In genomic region chr10:31315453-31315852, GRCh38 we compare ENCODE assay signal across 2 cellular contexts.
TF ChIP-seq lines count a peak whose summit lies in the region.

No MANE protein-coding gene starts in this region.

TF ChIP-seq in SK-N-SH, 30 proteins besides CTCF, POLR2A, EP300 and RAD21 (continued from another document):
- TF ChIP-seq SMC3 (IDR thresholded peaks at IDR 0.05; ENCODE audit: low read depth, low read length): no peak
- no peak for TF ChIP-seq YY1 (IDR thresholded peaks at IDR 0.05; ENCODE audit: low read depth)
- TF ChIP-seq NFIC (IDR thresholded peaks at IDR 0.05; ENCODE audit: borderline replicate concordance): peak; percentile 30; the same call in 1 of the 2 replicates
- peak; percentile 48; the same call in 1 of the 2 replicates for TF ChIP-seq MAX (IDR thresholded peaks at IDR 0.05; ENCODE audit: low read depth)
- TF ChIP-seq CHD2 (IDR thresholded peaks at IDR 0.05; ENCODE audit: low read length, partially characterized antibody): no peak
- no peak for TF ChIP-seq SIN3A (IDR thresholded peaks at IDR 0.05; ENCODE audit: borderline replicate concordance, low read depth, low read length)
- no peak for TF ChIP-seq ELF1 (IDR thresholded peaks at IDR 0.05)
- TF ChIP-seq NRF1 (IDR thresholded peaks at IDR 0.05; ENCODE audit: low read depth, low read length): no peak
- no peak for TF ChIP-seq ZBTB33 (IDR thresholded peaks at IDR 0.05; ENCODE audit: borderline replicate concordance, low read depth)
- peak; percentile 57; the same call in 1 of the 2 replicates for TF ChIP-seq FOSL2 (IDR thresholded peaks at IDR 0.05; ENCODE audit: borderline replicate concordance, low read depth)
- TF ChIP-seq FOXM1 (IDR thresholded peaks at IDR 0.05; ENCODE audit: low read depth): no peak
- TF ChIP-seq TEAD4 (IDR thresholded peaks at IDR 0.05; ENCODE audit: borderline replicate concordance, insufficient read depth): no peak
- no peak for TF ChIP-seq RCOR1 (IDR thresholded peaks at IDR 0.05; ENCODE audit: low read length)
- TF ChIP-seq GATA2 (CRISPR knock-in tag; IDR thresholded peaks at IDR 0.05): no peak
- TF ChIP-seq USF2 (IDR thresholded peaks at IDR 0.05; ENCODE audit: borderline replicate concordance, low read depth, low read length): no peak
- no peak for TF ChIP-seq GABPA (IDR thresholded peaks at IDR 0.05; ENCODE audit: low read depth)
- no peak for TF ChIP-seq FOXJ3 (CRISPR knock-in tag; IDR thresholded peaks at IDR 0.05)
- TF ChIP-seq POLR2AphosphoS5 (IDR thresholded peaks at IDR 0.05; ENCODE audit: low read depth, low read length): no peak
- peak; percentile 61 for TF ChIP-seq TCF12 (IDR thresholded peaks at IDR 0.05)
- TF ChIP-seq IRF3 (IDR thresholded peaks at IDR 0.05; ENCODE audit: low read depth, low read length): no peak
- TF ChIP-seq RFX5 (IDR thresholded peaks at IDR 0.05; ENCODE audit: low read length): no peak
- no peak for TF ChIP-seq RXRA (IDR thresholded peaks at IDR 0.05; ENCODE audit: borderline replicate concordance, low read depth)
- TF ChIP-seq JUND (IDR thresholded peaks at IDR 0.05): no peak
- peak; percentile 35; the same call in 1 of the 2 replicates for TF ChIP-seq PBX3 (IDR thresholded peaks at IDR 0.05)
- TF ChIP-seq MEF2A (IDR thresholded peaks at IDR 0.05; ENCODE audit: borderline replicate concordance, low read depth): no peak
- no peak for TF ChIP-seq TAF1 (IDR thresholded peaks at IDR 0.05; ENCODE audit: borderline replicate concordance, low read depth, low read length)
- TF ChIP-seq EZH2phosphoT487 (IDR thresholded peaks at IDR 0.05; ENCODE audit: borderline replicate concordance, low read depth): no peak
- TF ChIP-seq USF1 (IDR thresholded peaks at IDR 0.05; ENCODE audit: borderline replicate concordance, low read depth): no peak
TF ChIP-seq in SK-N-SH: peak in this region for 5.

TF ChIP-seq in SK-N-SH treated with all-trans-retinoic acid at 6 μM for 48 hours, 23 proteins besides CTCF, POLR2A, EP300 and RAD21 (continued from another document):
- TF ChIP-seq PATZ1 (CRISPR knock-in tag; IDR thresholded peaks at IDR 0.05; ENCODE audit: borderline replicate concordance) (no peak), ARNTL (CRISPR knock-in tag; IDR thresholded peaks at IDR 0.05; ENCODE audit: borderline replicate concordance, low read depth) (no peak), BACH2 (CRISPR knock-in tag; IDR thresholded peaks at IDR 0.05; ENCODE audit: borderline replicate concordance) (no peak), ZNF70 (CRISPR knock-in tag; IDR thresholded peaks at IDR 0.05) (no peak), ZNF8 (CRISPR knock-in tag; IDR thresholded peaks at IDR 0.05) (no peak), ZFP30 (CRISPR knock-in tag; IDR thresholded peaks at IDR 0.05) (no peak), TOX (CRISPR knock-in tag; IDR thresholded peaks at IDR 0.05; ENCODE audit: borderline replicate concordance) (no peak), TSHZ2 (CRISPR knock-in tag; IDR thresholded peaks at IDR 0.05) (no peak), ZFP3 (CRISPR knock-in tag; IDR thresholded peaks at IDR 0.05) (no peak), SNAI2 (CRISPR knock-in tag; IDR thresholded peaks at IDR 0.05) (no peak), ZC3H10 (CRISPR knock-in tag; IDR thresholded peaks at IDR 0.05) (no peak), CSDC2 (CRISPR knock-in tag; IDR thresholded peaks at IDR 0.05) (no peak)
